In the genomic region with DNA sequence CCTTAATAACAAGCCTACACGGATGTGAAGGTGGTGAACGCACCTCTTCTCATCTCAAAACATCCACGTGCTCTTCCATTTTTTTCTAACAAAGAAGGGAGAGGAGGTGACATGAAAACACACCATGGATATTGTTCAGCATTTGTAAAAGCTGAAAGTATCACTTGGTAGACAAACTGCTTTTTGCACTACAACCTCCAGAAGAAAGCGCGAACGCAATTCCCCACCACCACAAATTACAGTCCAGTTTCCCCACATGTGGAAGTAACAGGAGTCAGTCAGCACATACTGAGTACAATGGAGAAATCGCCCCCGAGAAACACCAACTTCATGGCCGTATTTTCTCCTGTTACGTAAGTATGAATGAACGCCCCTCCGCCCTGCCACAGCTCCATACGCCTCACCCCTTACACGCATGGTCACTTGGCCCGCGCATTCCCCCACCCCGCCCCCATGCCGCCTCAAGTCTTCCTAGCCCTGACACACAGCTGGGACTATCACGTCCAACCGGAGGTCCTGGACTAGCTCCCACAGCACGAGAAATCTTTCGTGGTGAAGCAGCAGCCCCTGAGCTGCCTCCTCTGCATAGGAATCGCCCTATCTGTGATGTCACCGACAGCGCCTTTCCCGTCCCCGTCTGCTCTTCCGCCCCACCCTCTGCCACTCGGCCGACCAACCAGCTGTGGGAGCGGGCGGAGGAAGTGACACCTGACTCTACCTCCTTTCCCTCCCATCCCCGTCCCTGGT, we compare ENCODE assay signal across 8 cellular contexts.
A peak's percentile ranks its signal among the peaks of the same experiment; 100 is the strongest.
DNase-seq lines count a peak whose midpoint lies in the region; ATAC-seq and TF ChIP-seq lines count a peak whose summit lies in the region.
"Not testable (repeated sequence)": the region's sequence is repeated elsewhere in the genome, so short reads cannot be mapped to it uniquely, and the experiment has no call there.

No MANE protein-coding gene starts in this region.

- not testable (repeated sequence) for H3K27me3 ChIP-seq in HUES64 (ENCODE audit: insufficient read depth, low read length); foreskin keratinocyte

- peak overlapping the region; percentile 84 for H3K4me3 Mint-ChIP-seq in activated naive CD8-positive, alpha-beta T cell treated with anti-CD3 and anti-CD28 coated beads, Interleukin-2, amount 10 ng/mL, durations not matched to agents 7 days and 5 days
- peak overlapping the region; percentile 69 to 95 (median 88) for H3K4me3 Mint-ChIP-seq in naive B cell

- 10% methylated on average over 28 of the region's 33 CpGs for WGBS in HUES64

- ATAC-seq in GM21825 (IDR thresholded peaks at IDR 0.05; ENCODE audit: unreplicated experiment) (peak; percentile 84), foreskin keratinocyte (peak; percentile 92), naive B cell (ENCODE audit: low read depth in 2 of 2) (peak; percentile 80 to 83)
- peak; percentile 84 for ATAC-seq in activated naive CD8-positive, alpha-beta T cell treated with anti-CD3 and anti-CD28 coated beads, Interleukin-2, amount 10 ng/mL, durations not matched to agents 7 days and 5 days (ENCODE audit: low read depth)

- H3K9ac ChIP-seq in HUES64 (ENCODE audit: low read depth, low read length), result peak overlapping the region; percentile 94

- peak overlapping the region; percentile 96 for H3K27ac ChIP-seq in HUES64 (ENCODE audit: low read depth, low read length)
- not testable (repeated sequence) for H3K27ac ChIP-seq in foreskin keratinocyte

- not testable (repeated sequence) for H3K9me3 ChIP-seq in HUES64 (ENCODE audit: insufficient read depth, low read depth, low read length)

- H3K4me3 ChIP-seq in HUES64 (ENCODE audit: low read length), result peak overlapping the region; percentile 41

- not testable (repeated sequence) for H3K4me1 Mint-ChIP-seq in activated naive CD8-positive, alpha-beta T cell treated with anti-CD3 and anti-CD28 coated beads, Interleukin-2, amount 10 ng/mL, durations not matched to agents 7 days and 5 days; naive B cell

- POLR2A ChIA-PET in activated naive CD8-positive, alpha-beta T cell treated with anti-CD3 and anti-CD28 coated beads, Interleukin-2, amount 10 ng/mL, durations not matched to agents 7 days and 5 days (lab: Charles Lee), result interaction anchor here (1.1 to 1.2 kb wide), 3 partner anchors 23 to 112 kb away, joined by 3 to 6 read pairs (median 5); no protein-coding TSS in a partner anchor

- not testable (repeated sequence) for H3K36me3 ChIP-seq in HUES64 (ENCODE audit: insufficient read depth, low read length)

- in situ Hi-C loops in G401 (cut with HindIII; ENCODE audit: low sequenced_read_pairs), result not testable (repeated sequence)

- H3K4me1 ChIP-seq in HUES64 (ENCODE audit: insufficient read depth, low read length); foreskin keratinocyte: not testable (repeated sequence)

- H3K27me3 Mint-ChIP-seq in activated naive CD8-positive, alpha-beta T cell treated with anti-CD3 and anti-CD28 coated beads, Interleukin-2, amount 10 ng/mL, durations not matched to agents 7 days and 5 days; naive B cell: not testable (repeated sequence)

- TF ChIP-seq CTCF in foreskin keratinocyte (conservative IDR thresholded peaks at IDR 0.05), result not testable (repeated sequence)

- H3K36me3 Mint-ChIP-seq in activated naive CD8-positive, alpha-beta T cell treated with anti-CD3 and anti-CD28 coated beads, Interleukin-2, amount 10 ng/mL, durations not matched to agents 7 days and 5 days; naive B cell: not testable (repeated sequence)

- not testable (repeated sequence) for H3K9me3 Mint-ChIP-seq in activated naive CD8-positive, alpha-beta T cell treated with anti-CD3 and anti-CD28 coated beads, Interleukin-2, amount 10 ng/mL, durations not matched to agents 7 days and 5 days; naive B cell

- H3K27ac Mint-ChIP-seq in activated naive CD8-positive, alpha-beta T cell treated with anti-CD3 and anti-CD28 coated beads, Interleukin-2, amount 10 ng/mL, durations not matched to agents 7 days and 5 days, result peak overlapping the region; percentile 95
- H3K27ac Mint-ChIP-seq in naive B cell, result peak overlapping the region; percentile 95 to 100 (median 100)

- DNase-seq in G401 (ENCODE audit: low spot score), result peak; percentile 88
- peak; percentile 45 to 86 (median 60) for DNase-seq in T-helper 2 cell
- peak; percentile 56 for DNase-seq in activated naive CD8-positive, alpha-beta T cell treated with anti-CD3 and anti-CD28 coated beads, Interleukin-2, amount 10 ng/mL, durations not matched to agents 7 days and 5 days
- DNase-seq in foreskin keratinocyte, result peak; percentile 56 to 82
- peak; percentile 46 for DNase-seq in naive B cell
- DNase-seq in stimulated activated CD8-positive, alpha-beta memory T cell treated with anti-CD3 and anti-CD28 coated beads, Interleukin-2, amount 100 ng/mL, for 48 hours (ENCODE audit: low read depth in 2 of 2), result peak; percentile 12 to 23

Comparison
In these comparisons a context has a peak if more than half of its experiments do, and no peak if none do; other contexts are left out.
1. DNase-seq: peak in every context shown above with its lines; median percentile 88 in G401; 69 in foreskin keratinocyte; 60 in T-helper 2 cell; 56 in activated naive CD8-positive, alpha-beta T cell treated with anti-CD3 and anti-CD28 coated beads, Interleukin-2, amount 10 ng/mL, durations not matched to agents 7 days and 5 days; 46 in naive B cell; 18 in stimulated activated CD8-positive, alpha-beta memory T cell treated with anti-CD3 and anti-CD28 coated beads, Interleukin-2, amount 100 ng/mL, for 48 hours.